ENCODE assay signal across 28 cellular contexts in the genomic region with DNA sequence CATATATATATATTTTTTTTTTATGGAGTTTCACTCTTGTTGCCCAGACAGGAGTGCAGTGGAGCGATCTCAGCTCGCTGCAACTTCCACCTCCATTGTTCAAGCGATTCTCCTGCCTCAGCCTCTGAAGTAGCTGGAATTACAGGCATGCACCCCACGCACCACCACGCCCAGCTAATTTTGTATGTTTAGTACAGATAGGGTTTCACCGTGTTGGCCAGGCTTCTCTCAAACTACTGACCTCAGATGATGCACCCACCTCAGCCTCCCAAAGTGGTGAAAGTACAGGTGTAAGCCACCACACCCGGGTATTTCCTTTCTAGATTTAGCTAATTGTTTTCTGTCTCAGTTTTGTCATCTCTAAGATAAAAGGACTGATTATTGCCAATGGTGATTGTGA.
"Had no signal": no experiment of that assay in that cellular context is flagged by ENCODE, and none has a peak within 500 bp of the region (broad histone marks: within the 10 kb centered on the region; RNA-seq: fewer than 3 reads in every experiment).

No MANE protein-coding gene starts in this region.

- ATAC-seq: activated CD4-positive, alpha-beta T cell treated with anti-CD3 and anti-CD28 coated beads for 36 hours; activated CD8-positive, alpha-beta memory T cell treated with anti-CD3 and anti-CD28 coated beads, Interleukin-2, amount 10 ng/mL, durations not matched to agents 7 days and 5 days; activated CD8-positive, alpha-beta T cell treated with anti-CD3 and anti-CD28 coated beads, Interleukin-2, amount 10 ng/mL, durations not matched to agents 7 days and 5 days; activated naive CD4-positive, alpha-beta T cell treated with anti-CD3 and anti-CD28 coated beads, Interleukin-2, amount 50 U/mL, for 72 hours; esophagus mucosa; T-helper 17 cell had no signal

- H3K36me3 ChIP-seq: ascending aorta, breast epithelium, cardiac muscle cell had no signal

- H3K27me3 ChIP-seq: ascending aorta, breast epithelium, cardiac muscle cell, dorsolateral prefrontal cortex had no signal

- H3K27ac ChIP-seq: ascending aorta, breast epithelium, cardiac muscle cell, coronary artery, dorsolateral prefrontal cortex had no signal

- DNase-seq: activated CD4-positive, alpha-beta memory T cell treated with anti-CD3 and anti-CD28 coated beads for 36 hours; activated CD4-positive, alpha-beta T cell treated with anti-CD3 and anti-CD28 coated beads for 36 hours; activated CD4-positive, alpha-beta T cell treated with anti-CD3 and anti-CD28 coated beads, Interleukin-2, amount 10 ng/mL, durations not matched to agents 24 days and 14 days; activated CD4-positive, CD25-positive, alpha-beta regulatory T cell; activated CD4-positive, CD25-positive, alpha-beta regulatory T cell treated with anti-CD3 and anti-CD28 coated beads, Interleukin-2, amount 50 U/mL, for 72 hours; activated CD8-positive, alpha-beta memory T cell treated with anti-CD3 and anti-CD28 coated beads, Interleukin-2, amount 10 ng/mL, durations not matched to agents 7 days and 5 days; activated CD8-positive, alpha-beta memory T cell treated with anti-CD3 and anti-CD28 coated beads, Interleukin-2, amount 50 U/mL, for 4 hours; activated CD8-positive, alpha-beta T cell treated with anti-CD3 and anti-CD28 coated beads, Interleukin-2, amount 10 ng/mL, durations not matched to agents 7 days and 5 days; activated effector memory CD4-positive, alpha-beta T cell treated with anti-CD3 and anti-CD28 coated beads, Interleukin-2, amount 50 U/mL, for 16 hours; activated naive CD4-positive, alpha-beta T cell treated with anti-CD3 and anti-CD28 coated beads for 36 hours; activated naive CD8-positive, alpha-beta T cell treated with anti-CD3 and anti-CD28 coated beads, Interleukin-2, amount 10 ng/mL, durations not matched to agents 7 days and 5 days; activated T-cell treated with anti-CD3 and anti-CD28 coated beads, Interleukin-2, amount 50 U/mL, for 1 hour; activated T-cell treated with anti-CD3 and anti-CD28 coated beads, Interleukin-2, amount 50 U/mL, for 48 hours; central memory CD4-positive, alpha-beta T cell; cerebellar nuclear complex; dorsolateral prefrontal cortex; effector memory CD4-positive, alpha-beta T cell; endodermal cell; foreskin fibroblast; head of caudate nucleus; T-helper 17 cell; T1000 had no signal

- H3K4me1 ChIP-seq: ascending aorta, breast epithelium had no signal

- H3K9me3 ChIP-seq: ascending aorta, breast epithelium had no signal

- H3K4me3 ChIP-seq: ascending aorta, breast epithelium, cardiac muscle cell, coronary artery, dorsolateral prefrontal cortex had no signal
